ENCODE assay signal across 22 cellular contexts in genomic region chr10:7205656-7206055, GRCh38.
DNase-seq lines count a peak whose midpoint lies in the region; ATAC-seq, FAIRE-seq and TF ChIP-seq lines count a peak whose summit lies in the region.
"Had no signal": no experiment of that assay in that cellular context is flagged by ENCODE, and none has a peak within 500 bp of the region (broad histone marks: within the 10 kb centered on the region; RNA-seq: fewer than 3 reads in every experiment).

No MANE protein-coding gene starts in this region.

- TF ChIP-seq EP300 in HepG2 (IDR thresholded peaks at IDR 0.05; ENCODE audit: low read depth in 2 of 2, low read length in 2 of 2) = no peak
- no peak for TF ChIP-seq EP300 in HepG2 (CRISPR knock-in tag; IDR thresholded peaks at IDR 0.05; ENCODE audit: borderline replicate concordance)

- H2AFZ ChIP-seq in HepG2 (ENCODE audit: low read length) = no peak overlapping the region

- no peak overlapping the region for H3K27ac ChIP-seq in HepG2 (ENCODE audit: extremely low read length, insufficient read depth, low read length)
- H3K27ac ChIP-seq: 22Rv1, Peyer's patch had no signal

- POLR2A ChIA-PET in HepG2 (lab: Yijun Ruan, JAX) = no interaction called here

- H3K27me3 Mint-ChIP-seq in activated naive CD4-positive, alpha-beta T cell treated with anti-CD3 and anti-CD28 coated beads, Interleukin-2, amount 50 U/mL, for 24 hours = no peaks in the 10 kb centered on the region
- H3K27me3 Mint-ChIP-seq: B cell; CD4-positive, alpha-beta T cell had no signal

- H3K27me3 ChIP-seq in HepG2 (ENCODE audit: control insufficient read depth in 1 of 2, insufficient read depth in 2 of 2, low read length in 2 of 2) = peaks cover 2 to 5% of the 10 kb centered on the region in 2 experiments; a peak in 1 of 5 replicates
- H3K27me3 ChIP-seq: Peyer's patch had no signal

- WGBS in HepG2 (ENCODE audit: low lambda C conversion rate) = 51% methylated on average over 1 of the region's 1 CpG

- no peak for TF ChIP-seq CTCF in HepG2 (CRISPR knock-in tag; IDR thresholded peaks at IDR 0.05)

- peaks cover 9% of the 10 kb centered on the region for H3K4me1 Mint-ChIP-seq in activated naive CD4-positive, alpha-beta T cell treated with anti-CD3 and anti-CD28 coated beads, Interleukin-2, amount 50 U/mL, for 24 hours
- H3K4me1 Mint-ChIP-seq: B cell had no signal

- no peak overlapping the region for H3K4me3 Mint-ChIP-seq in activated naive CD4-positive, alpha-beta T cell treated with anti-CD3 and anti-CD28 coated beads, Interleukin-2, amount 50 U/mL, for 24 hours
- H3K4me3 Mint-ChIP-seq: B cell; CD4-positive, alpha-beta T cell had no signal

- no peak overlapping the region for H3K4me3 ChIP-seq in HepG2 (replicated peaks in 1 of 3; ENCODE audit: insufficient read depth in 1 of 3, low read depth in 2 of 3, low read length in 3 of 3)
- H3K4me3 ChIP-seq: GM12878, K562, Peyer's patch had no signal

- BruUV-seq in HepG2 (replicated peaks; lab: Mats Ljungman, UMichigan) = no TSS peak

- H3K36me3 ChIP-seq in HepG2 (replicated peaks in 1 of 2; ENCODE audit: control insufficient read depth in 1 of 2, insufficient read depth in 2 of 2, low read length in 2 of 2) = no peaks in the 10 kb centered on the region

- H3K36me3 Mint-ChIP-seq in activated naive CD4-positive, alpha-beta T cell treated with anti-CD3 and anti-CD28 coated beads, Interleukin-2, amount 50 U/mL, for 24 hours = peaks cover 28% of the 10 kb centered on the region
- peaks cover 10 to 52% of the 10 kb centered on the region in 2 donors for H3K36me3 Mint-ChIP-seq in activated naive CD4-positive, alpha-beta T cell treated with anti-CD3 and anti-CD28 coated beads, Interleukin-2, amount 50 U/mL, for 72 hours

- TF ChIP-seq RAD21 in HepG2 (CRISPR knock-in tag; IDR thresholded peaks at IDR 0.05) = no peak

- no peaks in the 10 kb centered on the region for H3K79me2 ChIP-seq in HepG2 (ENCODE audit: insufficient read depth, low read length)

- H3K9me3 Mint-ChIP-seq in activated naive CD4-positive, alpha-beta T cell treated with anti-CD3 and anti-CD28 coated beads, Interleukin-2, amount 50 U/mL, for 24 hours = no peaks in the 10 kb centered on the region
- H3K9me3 Mint-ChIP-seq in activated naive CD4-positive, alpha-beta T cell treated with anti-CD3 and anti-CD28 coated beads, Interleukin-2, amount 50 U/mL, for 72 hours = no peaks in the 10 kb centered on the region
- H3K9me3 Mint-ChIP-seq: CD4-positive, alpha-beta T cell had no signal

- H3K27ac Mint-ChIP-seq in activated naive CD4-positive, alpha-beta T cell treated with anti-CD3 and anti-CD28 coated beads, Interleukin-2, amount 50 U/mL, for 24 hours = peak overlapping the region; percentile 82
- H3K27ac Mint-ChIP-seq in activated naive CD4-positive, alpha-beta T cell treated with anti-CD3 and anti-CD28 coated beads, Interleukin-2, amount 50 U/mL, for 72 hours = no peak overlapping the region
- H3K27ac Mint-ChIP-seq: B cell; CD4-positive, alpha-beta T cell had no signal

- no peak for TF ChIP-seq POLR2A in HepG2 (IDR thresholded peaks at IDR 0.05; ENCODE audit: insufficient read depth in 1 of 2, low read depth in 2 of 2, low read length in 2 of 2)

- ATAC-seq in activated naive CD4-positive, alpha-beta T cell treated with anti-CD3 and anti-CD28 coated beads, Interleukin-2, amount 50 U/mL, for 72 hours = no peak
- no peak for ATAC-seq in HepG2
- ATAC-seq: GM12878, K562 had no signal

- in situ Hi-C loops in HepG2 (cut with HindIII; ENCODE audit: extremely low pct_ligation_motif_present, low pct_unique_long_range_greater_than_20kb) = no loop called here

- H4K20me1 ChIP-seq in HepG2 (ENCODE audit: insufficient read depth, low read length) = no peaks in the 10 kb centered on the region

- H3K9ac ChIP-seq in HepG2 (ENCODE audit: insufficient read depth, low read depth, low read length) = no peak overlapping the region

- CTCF ChIA-PET in HepG2 (lab: Yijun Ruan, JAX; ENCODE audit: low intra/inter-chr PET ratio, low total read pairs) = no interaction called here

- H3K4me1 ChIP-seq in HepG2 (ENCODE audit: insufficient read depth, low read length) = peaks cover 7% of the 10 kb centered on the region; the same call in 1 of the 2 replicates
- H3K4me1 ChIP-seq: Peyer's patch had no signal

- intact Hi-C loops in head of caudate nucleus (cut with DNase I) (no loop called here), HepG2 (cut with micrococcal nuclease; ENCODE audit: unreplicated experiment) (no loop called here)

- H3K4me2 ChIP-seq in HepG2 (ENCODE audit: low read depth, low read length) = no peak overlapping the region

- H3K9me3 ChIP-seq in HepG2 (ENCODE audit: low read length) = no peaks in the 10 kb centered on the region
- H3K9me3 ChIP-seq: Peyer's patch had no signal

- no peak for FAIRE-seq in HepG2 (lab: Jason Lieb, UNC)
- FAIRE-seq: GM12878, H1, K562 had no signal

- no peak for DNase-seq in activated naive CD4-positive, alpha-beta T cell treated with anti-CD3 and anti-CD28 coated beads, Interleukin-2, amount 50 U/mL, for 72 hours (ENCODE audit: low spot score in 2 of 2)
- DNase-seq in head of caudate nucleus (peak in 31 of 42 donors; percentile 6 to 79 (median 50)), inferior parietal cortex (ENCODE audit: extremely low spot score) (peak; percentile 29), putamen (ENCODE audit: low spot score) (peak; percentile 37), MV-4-11 (lab: John Stamatoyannopoulos, UW) (no peak), HepG2 (ENCODE audit: low spot score) (no peak), GOT3 (lab: John Stamatoyannopoulos, UW) (no peak)
- DNase-seq: Caco-2; CD4-positive, alpha-beta T cell; DMS153; NCI-H1105 treated with DMSO at 0.1 percent for 48 hours; NCI-H1694; NCI-H510A; NCI-H748 treated with DMSO at 0.1 percent for 48 hours; NK-92 treated with Interleukin-12 subunit alpha and Interleukin-12 subunit beta, amount 100 ng/mL, for 24 hours; Peyer's patch had no signal

TF ChIP-seq in HepG2, 621 proteins besides CTCF, POLR2A, EP300 and RAD21:
- TF ChIP-seq HNRNPK (IDR thresholded peaks at IDR 0.05; ENCODE audit: low read depth, low read length, poor library complexity, severe bottlenecking) = no peak
- TF ChIP-seq, protein P1, sequence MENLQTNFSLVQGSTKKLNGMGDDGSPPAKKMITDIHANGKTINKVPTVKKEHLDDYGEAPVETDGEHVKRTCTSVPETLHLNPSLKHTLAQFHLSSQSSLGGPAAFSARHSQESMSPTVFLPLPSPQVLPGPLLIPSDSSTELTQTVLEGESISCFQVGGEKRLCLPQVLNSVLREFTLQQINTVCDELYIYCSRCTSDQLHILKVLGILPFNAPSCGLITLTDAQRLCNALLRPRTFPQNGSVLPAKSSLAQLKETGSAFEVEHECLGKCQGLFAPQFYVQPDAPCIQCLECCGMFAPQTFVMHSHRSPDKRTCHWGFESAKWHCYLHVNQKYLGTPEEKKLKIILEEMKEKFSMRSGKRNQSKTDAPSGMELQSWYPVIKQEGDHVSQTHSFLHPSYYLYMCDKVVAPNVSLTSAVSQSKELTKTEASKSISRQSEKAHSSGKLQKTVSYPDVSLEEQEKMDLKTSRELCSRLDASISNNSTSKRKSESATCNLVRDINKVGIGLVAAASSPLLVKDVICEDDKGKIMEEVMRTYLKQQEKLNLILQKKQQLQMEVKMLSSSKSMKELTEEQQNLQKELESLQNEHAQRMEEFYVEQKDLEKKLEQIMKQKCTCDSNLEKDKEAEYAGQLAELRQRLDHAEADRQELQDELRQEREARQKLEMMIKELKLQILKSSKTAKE (CRISPR knock-in tag; IDR thresholded peaks at IDR 0.05; ENCODE audit: borderline replicate concordance) = no peak
- no peak for TF ChIP-seq IRF9 (CRISPR knock-in tag; IDR thresholded peaks at IDR 0.05; ENCODE audit: borderline replicate concordance)
- no peak for TF ChIP-seq SIN3B (IDR thresholded peaks at IDR 0.05; ENCODE audit: low read length)

Comparison
In these comparisons a context has a peak if more than half of its experiments do, and no peak if none do; other contexts are left out.
1. DNase-seq: peak in head of caudate nucleus (31 of 42), inferior parietal cortex (single experiment) and putamen (single experiment); none in activated naive CD4-positive, alpha-beta T cell treated with anti-CD3 and anti-CD28 coated beads, Interleukin-2, amount 50 U/mL, for 72 hours (0 of 2), MV-4-11 (single experiment), HepG2 (single experiment) and GOT3 (single experiment).